Comparison of ENCODE assay signal across 8 cellular contexts in genomic region chr9:87497080-87497603, GRCh38. TPM values are rescaled to one million over a fixed set of nuclear protein-coding genes. Genes with fewer than 3 reads are reported as not detected.
A peak's percentile ranks its signal among the peaks of the same experiment; 100 is the strongest.
DNase-seq lines count a peak whose midpoint lies in the region; ATAC-seq and TF ChIP-seq lines count a peak whose summit lies in the region.

No MANE protein-coding gene starts in this region.

- H3K4me1 ChIP-seq in ACC112 (ENCODE audit: control insufficient read depth, insufficient read depth, low read length, unreplicated experiment) = peaks cover 20% of the 10 kb centered on the region
- peaks cover 12% of the 10 kb centered on the region for H3K4me1 ChIP-seq in HUES6 (ENCODE audit: control insufficient read depth, insufficient read depth, low read length)
- H3K4me1 ChIP-seq in muscle layer of duodenum (ENCODE audit: control insufficient read depth in 1 of 2, insufficient read depth in 2 of 2, low read length in 2 of 2) = peaks cover 7 to 27% of the 10 kb centered on the region in 2 donors

- no peaks in the 10 kb centered on the region for H3K36me3 ChIP-seq in ACC112 (ENCODE audit: insufficient read depth, low read length)
- peaks cover 6% of the 10 kb centered on the region; the same call in 1 of the 2 replicates for H3K36me3 ChIP-seq in HUES6 (ENCODE audit: control insufficient read depth, insufficient read depth, low read length)
- no peaks in the 10 kb centered on the region for H3K36me3 ChIP-seq in muscle layer of duodenum (ENCODE audit: control insufficient read depth in 1 of 2, insufficient read depth in 2 of 2, low read length in 2 of 2)

- H3K4me3 ChIP-seq in ACC112 (ENCODE audit: low read depth, low read length) (peak overlapping the region; percentile 80), HUES6 (ENCODE audit: low read depth, low read length) (peak overlapping the region; percentile 69), muscle layer of duodenum (ENCODE audit: low read depth in 1 of 2, low read length in 2 of 2) (peak overlapping the region; percentile 74 to 91)

- H3K27ac Mint-ChIP-seq in HFFc6 = no peak overlapping the region

- H3K27me3 ChIP-seq in ACC112 (ENCODE audit: insufficient read depth, low read length) = no peaks in the 10 kb centered on the region
- no peaks in the 10 kb centered on the region for H3K27me3 ChIP-seq in HUES6 (ENCODE audit: control insufficient read depth, insufficient read depth, low read length)
- no peaks in the 10 kb centered on the region for H3K27me3 ChIP-seq in muscle layer of duodenum (ENCODE audit: low read depth, low read length)

- no peak for ATAC-seq in GM21515 (IDR thresholded peaks at IDR 0.05; ENCODE audit: unreplicated experiment)
- ATAC-seq in GM21367 (IDR thresholded peaks at IDR 0.05; ENCODE audit: unreplicated experiment) = no peak

- H2AFZ ChIP-seq in ACC112 (ENCODE audit: low read length, unreplicated experiment) = peak overlapping the region; percentile 79

- no peaks in the 10 kb centered on the region for H3K9me3 Mint-ChIP-seq in HFFc6

- H3K4me3 Mint-ChIP-seq in HFFc6 = no peak overlapping the region

- DNase-seq in NCI-H226 (no peak), HFFc6 (no peak)

- H3K9ac ChIP-seq in HUES6 (ENCODE audit: low read length) = peak overlapping the region; percentile 72

- H3K79me2 ChIP-seq in ACC112 (ENCODE audit: control insufficient read depth, insufficient read depth, low read length, unreplicated experiment) = no peaks in the 10 kb centered on the region

- no peaks in the 10 kb centered on the region for H3K4me1 Mint-ChIP-seq in HFFc6 (ENCODE audit: low read depth)

- TF ChIP-seq CTCF in HFFc6 (IDR thresholded peaks at IDR 0.05) = no peak

- H3K27me3 Mint-ChIP-seq in HFFc6 (ENCODE audit: insufficient read depth) = peaks cover 15% of the 10 kb centered on the region

- H3K27ac ChIP-seq in ACC112 (ENCODE audit: low read depth, low read length) (no peak overlapping the region), HUES6 (ENCODE audit: low read depth, low read length) (no peak overlapping the region), cingulate gyrus (ENCODE audit: low read depth, low read length) (peak overlapping the region; percentile 69), muscle layer of duodenum (ENCODE audit: low read length) (no peak overlapping the region)

- no peaks in the 10 kb centered on the region for H3K9me3 ChIP-seq in HUES6 (ENCODE audit: control insufficient read depth, insufficient read depth, low read depth, low read length)
- H3K9me3 ChIP-seq in muscle layer of duodenum (ENCODE audit: control insufficient read depth in 1 of 2, low read length in 2 of 2) = no peaks in the 10 kb centered on the region

- H3K36me3 Mint-ChIP-seq in HFFc6 (ENCODE audit: low read depth) = no peaks in the 10 kb centered on the region

RNA-seq across cellular contexts. Expression of gene DAPK1, which starts 0.5 kb away (rescaled TPM):
- under 1 TPM; 0.06 to 0.36 (median 0.18) TPM for total RNA-seq in HFFc6 (2021; fragmentation: NEBNext Ultra II Directional; extraction: Animal tissue kit (Norgen Biotek cat#: 25700))
